ENCODE assay signal across 8 cellular contexts in the genomic region with DNA sequence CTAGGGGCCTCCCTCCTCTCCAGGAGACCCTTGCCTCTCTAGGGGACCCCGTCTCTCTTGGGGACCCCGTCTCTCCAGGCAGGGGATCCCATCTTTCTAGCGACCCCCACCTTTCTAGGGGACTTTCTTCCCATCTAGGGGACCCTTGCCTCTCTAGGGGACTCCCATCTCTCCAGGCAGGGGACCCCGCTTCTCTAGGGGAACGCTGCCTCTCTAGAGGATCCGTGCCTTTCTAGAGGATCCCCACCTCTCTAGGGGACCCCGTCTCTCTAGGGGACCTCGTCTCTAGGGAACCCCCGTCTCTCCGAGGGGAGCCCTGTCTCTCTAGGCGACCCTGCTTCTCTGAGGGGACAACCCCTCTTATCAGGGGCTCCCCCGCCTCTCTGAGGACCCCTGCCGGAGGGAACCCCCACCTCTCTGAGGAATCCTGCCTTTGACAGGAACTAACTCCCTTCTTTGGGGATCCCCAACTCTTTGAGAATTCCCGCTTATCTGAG. TPM values are rescaled to one million over a fixed set of nuclear protein-coding genes. Genes with fewer than 3 reads are reported as not detected.
A peak's percentile ranks its signal among the peaks of the same experiment; 100 is the strongest.
DNase-seq lines count a peak whose midpoint lies in the region; TF ChIP-seq lines count a peak whose summit lies in the region.

No MANE protein-coding gene starts in this region.

- TF ChIP-seq CTCF in GM06990 (IDR thresholded peaks at IDR 0.05; ENCODE audit: insufficient read depth, low read length, poor library complexity, severe bottlenecking) (peak; percentile 39), endodermal cell (conservative IDR thresholded peaks at IDR 0.05) (peak; percentile 26), parathyroid adenoma (IDR thresholded peaks at IDR 0.05) (no peak)

- 22 to 30% methylated on average over 11 to 14 of the region's 14 CpGs for WGBS in endodermal cell (ENCODE audit: insufficient coverage in 1 of 2, insufficient read length in 1 of 2), 2 experiments

- peak overlapping the region; percentile 96 for H3K4me3 ChIP-seq in GM06990 (replicated peaks; ENCODE audit: low read depth, low read length)
- H3K4me3 ChIP-seq in SJCRH30, result peak overlapping the region; percentile 92
- H3K4me3 ChIP-seq in endodermal cell (ENCODE audit: low read length), result peak overlapping the region; percentile 95
- peak overlapping the region; percentile 79 for H3K4me3 ChIP-seq in parathyroid adenoma (ENCODE audit: low read depth, low read length)

- H3K9me3 Mint-ChIP-seq in endodermal cell, result peaks cover 13% of the 10 kb centered on the region

- no peaks in the 10 kb centered on the region for H3K4me1 ChIP-seq in SJCRH30
- H3K4me1 ChIP-seq in endodermal cell (ENCODE audit: control insufficient read depth, insufficient read depth, low read length), result no peaks in the 10 kb centered on the region
- H3K4me1 ChIP-seq in parathyroid adenoma, result peaks cover 24% of the 10 kb centered on the region

- H3K79me2 ChIP-seq in parathyroid adenoma, result peaks cover 18% of the 10 kb centered on the region

- DNase-seq in GM06990 (ENCODE audit: extremely low read depth, insufficient read length) (no peak), SJCRH30 (no peak), endodermal cell (no peak), NCI-H1105 (lab: John Stamatoyannopoulos, UW) (no peak), retina (no peak), KG1 (lab: John Stamatoyannopoulos, UW) (no peak), C1 segment of cervical spinal cord (lab: John Stamatoyannopoulos, UW) (no peak)

- H3K4me1 Mint-ChIP-seq in endodermal cell, result peaks cover 31% of the 10 kb centered on the region

- H3K27me3 Mint-ChIP-seq in endodermal cell (ENCODE audit: insufficient read depth), result no peaks in the 10 kb centered on the region

- peak overlapping the region; percentile 43 for H2AFZ ChIP-seq in parathyroid adenoma

- H3K27ac ChIP-seq in SJCRH30 (peak overlapping the region; percentile 72), endodermal cell (ENCODE audit: low read depth, low read length) (peak overlapping the region; percentile 70), parathyroid adenoma (peak overlapping the region; percentile 48)

- no peaks in the 10 kb centered on the region for H3K27me3 ChIP-seq in GM06990 (replicated peaks; ENCODE audit: control insufficient read depth, insufficient read depth, low read length)
- no peaks in the 10 kb centered on the region for H3K27me3 ChIP-seq in SJCRH30
- H3K27me3 ChIP-seq in endodermal cell (ENCODE audit: control insufficient read depth, insufficient read depth, low read length, poor library complexity, severe bottlenecking), result no peaks in the 10 kb centered on the region
- no peaks in the 10 kb centered on the region for H3K27me3 ChIP-seq in parathyroid adenoma (ENCODE audit: control insufficient read depth, insufficient read depth, low read length)

- H3K9me3 ChIP-seq in SJCRH30 (replicated peaks), result no peaks in the 10 kb centered on the region
- H3K9me3 ChIP-seq in endodermal cell (ENCODE audit: control insufficient read depth, low read length), result no peaks in the 10 kb centered on the region
- no peaks in the 10 kb centered on the region for H3K9me3 ChIP-seq in parathyroid adenoma (ENCODE audit: control insufficient read depth, low read length)

- peaks cover 5% of the 10 kb centered on the region for H3K36me3 Mint-ChIP-seq in endodermal cell (ENCODE audit: low read depth)

- H3K27ac Mint-ChIP-seq in endodermal cell, result peak overlapping the region; percentile 86

- H3K36me3 ChIP-seq in GM06990 (ENCODE audit: control insufficient read depth, insufficient read depth, low read length) (peaks cover 4% of the 10 kb centered on the region; the same call in 1 of the 2 replicates), SJCRH30 (no peaks in the 10 kb centered on the region; the same call in 1 of the 2 replicates), endodermal cell (ENCODE audit: control insufficient read depth, insufficient read depth, low read length) (no peaks in the 10 kb centered on the region), parathyroid adenoma (ENCODE audit: control insufficient read depth, insufficient read depth, low read length) (no peaks in the 10 kb centered on the region)

- H3K9ac ChIP-seq in endodermal cell (ENCODE audit: extremely low read depth, low read length, poor library complexity, severe bottlenecking), result peak overlapping the region; percentile 97
- peak overlapping the region; percentile 64 for H3K9ac ChIP-seq in parathyroid adenoma

- peak overlapping the region; percentile 78 for H3K4me3 Mint-ChIP-seq in endodermal cell

- H3K4me2 ChIP-seq in parathyroid adenoma (ENCODE audit: low read length), result peak overlapping the region; percentile 96

RNA-seq across cellular contexts. Expression of gene GATAD2A, which starts 19.1 kb away (rescaled TPM):
- total RNA-seq in SJCRH30 (2014; rRNA removed; shearing (Covaris generic)), result 99.6 and 101 TPM in 2 replicates
- 100 to 1,000 TPM; 115 to 126 TPM for total RNA-seq in endodermal cell
- 62.7 TPM for polyA plus RNA-seq in endodermal cell (2013, experiment 1 of 2)
- polyA plus RNA-seq in endodermal cell (2013, experiment 2 of 2), result 56.7 TPM
